12 cellular contexts compared by ENCODE assay signal in the genomic region with DNA sequence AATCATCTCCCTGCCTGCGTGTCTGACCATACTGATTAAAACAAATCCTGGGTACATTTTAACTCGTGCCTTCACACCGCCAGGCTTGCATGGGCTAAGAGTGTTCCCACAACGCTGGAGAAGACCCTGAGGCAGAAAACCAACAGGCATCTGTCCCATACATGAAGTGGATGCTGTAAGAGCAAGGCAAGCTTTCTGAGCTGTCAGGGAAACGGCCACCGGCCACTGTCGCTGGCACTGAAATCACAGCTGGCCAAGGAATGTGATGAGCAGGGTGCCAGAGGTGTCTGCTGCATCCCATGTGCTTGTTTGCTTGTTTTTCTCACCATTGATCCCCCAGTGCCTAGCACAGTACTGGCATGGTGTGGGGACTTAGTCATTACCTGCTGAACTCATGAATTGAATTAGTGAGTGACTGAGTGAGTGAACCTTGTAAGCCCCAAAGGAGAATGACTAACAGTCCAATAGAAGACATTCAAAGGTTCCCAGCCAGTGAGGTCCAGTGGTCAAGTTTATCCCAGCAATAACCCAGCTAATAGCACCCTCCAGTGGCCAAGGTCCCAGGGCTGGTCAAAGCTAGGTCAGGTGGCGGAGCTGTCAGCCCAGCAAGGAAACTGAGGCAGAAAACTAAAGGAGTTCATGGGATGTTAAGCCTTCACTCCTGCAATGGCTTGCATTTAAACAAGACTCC.
DNase-seq lines count a peak whose midpoint lies in the region; ATAC-seq and TF ChIP-seq lines count a peak whose summit lies in the region.
"Had no signal": no experiment of that assay in that cellular context is flagged by ENCODE, and none has a peak within 500 bp of the region (broad histone marks: within the 10 kb centered on the region; RNA-seq: fewer than 3 reads in every experiment).

No MANE protein-coding gene starts in this region.

- H3K27me3 ChIP-seq in A673 (replicated peaks; ENCODE audit: insufficient read depth, low read depth, low read length, poor library complexity) (no peaks in the 10 kb centered on the region), PC-9 (ENCODE audit: insufficient read depth, low read depth) (no peaks in the 10 kb centered on the region)
- H3K27me3 ChIP-seq: adrenal gland had no signal

- peak; percentile 56 for TF ChIP-seq CTCF in A673 (conservative IDR thresholded peaks at IDR 0.05; ENCODE audit: low read depth, low read length)
- no peak for TF ChIP-seq CTCF in WTC11 (IDR thresholded peaks at IDR 0.05)
- TF ChIP-seq CTCF in PC-9 (conservative IDR thresholded peaks at IDR 0.05): no peak
- TF ChIP-seq CTCF in RWPE1 (conservative IDR thresholded peaks at IDR 0.05; ENCODE audit: low read depth): no peak

- peaks cover 22% of the 10 kb centered on the region for H3K27me3 Mint-ChIP-seq in WTC11 (ENCODE audit: low read depth)
- H3K27me3 Mint-ChIP-seq in activated naive CD4-positive, alpha-beta T cell treated with anti-CD3 and anti-CD28 coated beads for 36 hours (ENCODE audit: low read depth): peaks cover 8% of the 10 kb centered on the region

- H3K36me3 Mint-ChIP-seq in WTC11: peaks cover 3% of the 10 kb centered on the region
- no peaks in the 10 kb centered on the region for H3K36me3 Mint-ChIP-seq in activated naive CD4-positive, alpha-beta T cell treated with anti-CD3 and anti-CD28 coated beads for 36 hours (ENCODE audit: low read depth)
- H3K36me3 Mint-ChIP-seq: CD14-positive monocyte had no signal

- H3K4me1 ChIP-seq in A673 (ENCODE audit: insufficient read depth, low read length, poor library complexity, severe bottlenecking) (peaks cover 26% of the 10 kb centered on the region), PC-9 (replicated peaks; ENCODE audit: insufficient read depth) (peaks cover 59% of the 10 kb centered on the region)

- CTCF ChIA-PET in A673 (lab: Charles Lee): no interaction called here
- CTCF ChIA-PET in WTC11 (lab: Charles Lee): interaction anchor here (0.7 to 1.3 kb wide), 7 partner anchors 11 to 221 kb away, joined by 3 to 8 read pairs (median 4); no protein-coding TSS in a partner anchor
- CTCF ChIA-PET in PC-9 (lab: Charles Lee): no interaction called here
- CTCF ChIA-PET in activated naive CD4-positive, alpha-beta T cell treated with anti-CD3 and anti-CD28 coated beads for 36 hours (lab: Charles Lee): interaction anchor here (0.9 to 1.8 kb wide), 3 partner anchors 41 to 196 kb away, joined by 3 to 4 read pairs (median 3); no protein-coding TSS in a partner anchor
- CTCF ChIA-PET in RWPE1 (lab: Yijun Ruan, JAX): interaction anchor here (0.6 to 0.8 kb wide), 2 partner anchors 92 to 276 kb away, joined by 3 read pairs; no protein-coding TSS in a partner anchor

- no peaks in the 10 kb centered on the region for H3K79me2 ChIP-seq in PC-9 (ENCODE audit: low read depth)

- H3K4me3 Mint-ChIP-seq in WTC11: no peak overlapping the region
- no peak overlapping the region for H3K4me3 Mint-ChIP-seq in activated naive CD4-positive, alpha-beta T cell treated with anti-CD3 and anti-CD28 coated beads for 36 hours
- H3K4me3 Mint-ChIP-seq: CD14-positive monocyte; stimulated activated naive CD8-positive, alpha-beta T cell treated with anti-CD3 and anti-CD28 coated beads, Interleukin-15, Interleukin-2, amounts not matched to agents 100 ng/mL and 50 ng/mL, for 24 hours had no signal

- H3K4me2 ChIP-seq in PC-9: no peak overlapping the region

- peaks cover 35% of the 10 kb centered on the region for H3K4me1 Mint-ChIP-seq in WTC11
- H3K4me1 Mint-ChIP-seq in activated naive CD4-positive, alpha-beta T cell treated with anti-CD3 and anti-CD28 coated beads for 36 hours (ENCODE audit: low read depth): peaks cover 2% of the 10 kb centered on the region

- H2AFZ ChIP-seq in PC-9: no peak overlapping the region

- H3K9me3 Mint-ChIP-seq in WTC11: peaks cover 9% of the 10 kb centered on the region
- H3K9me3 Mint-ChIP-seq in activated naive CD4-positive, alpha-beta T cell treated with anti-CD3 and anti-CD28 coated beads for 36 hours: peaks cover 6% of the 10 kb centered on the region

- peaks cover 27% of the 10 kb centered on the region for H3F3A ChIP-seq in PC-9 (ENCODE audit: insufficient read depth, low read depth)

- no peak overlapping the region for H3K4me3 ChIP-seq in A673 (ENCODE audit: low read depth, low read length, poor library complexity, severe bottlenecking)
- no peak overlapping the region for H3K4me3 ChIP-seq in PC-9
- H3K4me3 ChIP-seq: adrenal gland, mucosa of descending colon had no signal

- H3K27ac Mint-ChIP-seq in WTC11: no peak overlapping the region
- no peak overlapping the region for H3K27ac Mint-ChIP-seq in activated naive CD4-positive, alpha-beta T cell treated with anti-CD3 and anti-CD28 coated beads for 36 hours
- H3K27ac Mint-ChIP-seq: CD14-positive monocyte; stimulated activated naive CD8-positive, alpha-beta T cell treated with anti-CD3 and anti-CD28 coated beads, Interleukin-15, Interleukin-2, amounts not matched to agents 100 ng/mL and 50 ng/mL, for 24 hours had no signal

- no peaks in the 10 kb centered on the region for H4K20me1 ChIP-seq in PC-9 (ENCODE audit: insufficient read depth)

- no peaks in the 10 kb centered on the region for H3K9me3 ChIP-seq in A673 (ENCODE audit: low read depth, low read length, poor library complexity, severe bottlenecking)
- peaks cover 8% of the 10 kb centered on the region for H3K9me3 ChIP-seq in PC-9 (ENCODE audit: insufficient read depth, low read depth)
- H3K9me3 ChIP-seq: mucosa of descending colon had no signal

- peak overlapping the region; percentile 76 for H3K27ac ChIP-seq in A673 (ENCODE audit: low read depth, low read length, poor library complexity, severe bottlenecking)
- H3K27ac ChIP-seq in PC-9: no peak overlapping the region
- no peak overlapping the region for H3K27ac ChIP-seq in RWPE1
- H3K27ac ChIP-seq: adrenal gland had no signal

- BruUV-seq in A673 (replicated peaks; lab: Mats Ljungman, UMichigan): no TSS peak
- BruUV-seq in PC-9 (replicated peaks; lab: Mats Ljungman, UMichigan): no TSS peak

- no peak for ATAC-seq in WTC11

- POLR2A ChIA-PET in A673 (lab: Charles Lee; ENCODE audit: low non-redundant PET): interaction anchor here (1.0 kb wide), 1 partner anchor 730 kb away, joined by 3 read pairs; no protein-coding TSS in a partner anchor
- POLR2A ChIA-PET in WTC11 (lab: Charles Lee): no interaction called here
- POLR2A ChIA-PET in PC-9 (lab: Charles Lee; ENCODE audit: unreplicated experiment): no interaction called here
- POLR2A ChIA-PET in RWPE1 (lab: Yijun Ruan, JAX; ENCODE audit: low non-redundant PET): no interaction called here

- no peaks in the 10 kb centered on the region for H3K36me3 ChIP-seq in A673 (ENCODE audit: insufficient read depth, low read length, poor library complexity, severe bottlenecking)
- H3K36me3 ChIP-seq in PC-9 (ENCODE audit: low read depth): no peaks in the 10 kb centered on the region
- H3K36me3 ChIP-seq: adrenal gland had no signal

- H3K9me2 ChIP-seq in PC-9 (ENCODE audit: insufficient read depth): no peaks in the 10 kb centered on the region

- intact Hi-C loops in A673 (cut with micrococcal nuclease; ENCODE audit: unreplicated experiment): loop anchor here (10.0 kb wide), 2 partner anchors 71 to 619 kb away; no protein-coding TSS in a partner anchor
- intact Hi-C loops in PC-9 (cut with micrococcal nuclease; ENCODE audit: unreplicated experiment): loop anchor here (1.0 to 10.0 kb wide), 3 partner anchors 42 to 241 kb away; no protein-coding TSS in a partner anchor
- intact Hi-C loops in activated naive CD4-positive, alpha-beta T cell treated with anti-CD3 and anti-CD28 coated beads for 36 hours (cut with micrococcal nuclease): loop anchor here (1.0 kb wide), 2 partner anchors 42 to 71 kb away; no protein-coding TSS in a partner anchor

- no peak for DNase-seq in A673 (ENCODE audit: low spot score)
- peak; percentile 25 for DNase-seq in GOT3 (lab: John Stamatoyannopoulos, UW)
- peak; percentile 49 for DNase-seq in WTC11 (ENCODE audit: low spot score)
- DNase-seq in iPS-NIHi11 (ENCODE audit: low spot score): peak; percentile 38
- no peak for DNase-seq in SIG-M5 treated with dmso at 0.1 percent for 504 hours (lab: John Stamatoyannopoulos, UW; ENCODE audit: unreplicated experiment)
- DNase-seq in PC-9: no peak
- DNase-seq in activated naive CD4-positive, alpha-beta T cell treated with anti-CD3 and anti-CD28 coated beads for 36 hours: no peak
- no peak for DNase-seq in RWPE1 (ENCODE audit: low spot score)
- DNase-seq: mucosa of descending colon had no signal

TF ChIP-seq in WTC11, 78 proteins besides CTCF, POLR2A, EP300 and RAD21:
- TF ChIP-seq, protein P1, sequence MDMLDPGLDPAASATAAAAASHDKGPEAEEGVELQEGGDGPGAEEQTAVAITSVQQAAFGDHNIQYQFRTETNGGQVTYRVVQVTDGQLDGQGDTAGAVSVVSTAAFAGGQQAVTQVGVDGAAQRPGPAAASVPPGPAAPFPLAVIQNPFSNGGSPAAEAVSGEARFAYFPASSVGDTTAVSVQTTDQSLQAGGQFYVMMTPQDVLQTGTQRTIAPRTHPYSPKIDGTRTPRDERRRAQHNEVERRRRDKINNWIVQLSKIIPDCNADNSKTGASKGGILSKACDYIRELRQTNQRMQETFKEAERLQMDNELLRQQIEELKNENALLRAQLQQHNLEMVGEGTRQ (CRISPR knock-in tag; IDR thresholded peaks at IDR 0.05): peak; percentile 34; the same call in 1 of the 2 replicates
- TF ChIP-seq ATF1 (CRISPR knock-in tag; IDR thresholded peaks at IDR 0.05): no peak

Comparison
In these comparisons a context has a peak if more than half of its experiments do, and no peak if none do; other contexts are left out.
1. DNase-seq: peak in GOT3 (single experiment), WTC11 (single experiment) and iPS-NIHi11 (single experiment); none in A673 (single experiment), SIG-M5 treated with dmso at 0.1 percent for 504 hours (single experiment), PC-9 (0 of 2), activated naive CD4-positive, alpha-beta T cell treated with anti-CD3 and anti-CD28 coated beads for 36 hours (single experiment) and RWPE1 (single experiment).
2. CTCF ChIA-PET loops: an anchor here in WTC11 (0.7 to 1.3 kb wide), activated naive CD4-positive, alpha-beta T cell treated with anti-CD3 and anti-CD28 coated beads for 36 hours (0.9 to 1.8 kb wide) and RWPE1 (0.6 to 0.8 kb wide); none called in A673 and PC-9.